26 cellular contexts compared by ENCODE assay signal in the genomic region with DNA sequence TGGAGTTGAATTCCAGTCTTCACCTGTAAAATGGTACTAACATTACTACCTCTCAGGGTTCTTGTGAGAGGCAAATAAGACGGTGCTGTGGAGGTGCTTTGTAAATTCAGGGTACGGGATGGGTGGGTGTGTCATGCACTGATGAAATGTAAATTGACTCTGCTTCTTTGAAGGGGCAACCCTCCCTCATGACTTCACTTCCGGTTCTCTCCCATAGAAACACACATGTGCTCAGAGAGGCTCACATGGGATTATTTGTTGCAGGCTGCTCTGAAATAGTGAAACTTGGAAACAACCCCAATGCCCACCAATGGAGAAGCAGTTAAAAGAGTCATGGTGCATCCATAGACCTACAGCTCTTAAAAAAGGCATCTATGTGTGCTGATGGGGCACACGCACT.
"Had no signal": no experiment of that assay in that cellular context is flagged by ENCODE, and none has a peak within 500 bp of the region (broad histone marks: within the 10 kb centered on the region; RNA-seq: fewer than 3 reads in every experiment).

No MANE protein-coding gene starts in this region.

- H3K4me3 Mint-ChIP-seq: activated CD4-positive, alpha-beta memory T cell treated with anti-CD3 and anti-CD28 coated beads for 36 hours; activated naive CD4-positive, alpha-beta T cell treated with anti-CD3 and anti-CD28 coated beads, Interleukin-2, amount 50 U/mL, for 24 hours; activated naive CD8-positive, alpha-beta T cell treated with anti-CD3 and anti-CD28 coated beads, Interleukin-2, amount 50 U/mL, for 24 hours; activated T-cell treated with anti-CD3 and anti-CD28 coated beads, Interleukin-2, amount 50 U/mL, for 4 hours; activated T-helper 17 cell treated with anti-CD3 and anti-CD28 coated beads, Interleukin-2, amount 50 U/mL, for 72 hours; dendritic cell treated with granulocyte-macrophage colony-stimulating factor and Interleukin-4, amounts not matched to agents 40 ng/mL and 50 ng/mL, for 4 days; nephron; T-helper 1 cell treated with Interleukin-12 subunit alpha and Interleukin-12 subunit beta and Interleukin-4 antibody, amounts not matched to agents 30 μg/mL and 1 μg/mL, for 36 hours had no signal

- H3K27ac ChIP-seq: breast epithelium, esophagus muscularis mucosa, heart right ventricle, parathyroid adenoma, tibial nerve, WERI-Rb-1 had no signal

- H3K4me3 ChIP-seq: breast epithelium, esophagus muscularis mucosa, heart right ventricle, tibial nerve had no signal

- H3K79me2 ChIP-seq: parathyroid adenoma had no signal

- H3K27ac Mint-ChIP-seq: activated CD4-positive, alpha-beta memory T cell treated with anti-CD3 and anti-CD28 coated beads for 36 hours; activated naive CD4-positive, alpha-beta T cell treated with anti-CD3 and anti-CD28 coated beads, Interleukin-2, amount 50 U/mL, for 24 hours; activated naive CD8-positive, alpha-beta T cell treated with anti-CD3 and anti-CD28 coated beads, Interleukin-2, amount 50 U/mL, for 24 hours; activated T-helper 17 cell treated with anti-CD3 and anti-CD28 coated beads, Interleukin-2, amount 50 U/mL, for 72 hours; nephron; T-helper 1 cell treated with Interleukin-12 subunit alpha and Interleukin-12 subunit beta and Interleukin-4 antibody, amounts not matched to agents 30 μg/mL and 1 μg/mL, for 36 hours had no signal

- H2AFZ ChIP-seq: parathyroid adenoma had no signal

- DNase-seq: activated CD4-positive, alpha-beta memory T cell treated with anti-CD3 and anti-CD28 coated beads for 36 hours; activated CD4-positive, alpha-beta T cell treated with anti-CD3 and anti-CD28 coated beads for 48 hours; activated gamma-delta T cell treated with Interleukin-2 at 50 U/mL for 16 hours; activated naive CD8-positive, alpha-beta T cell treated with anti-CD3 and anti-CD28 coated beads, Interleukin-2, amount 50 U/mL, for 24 hours; activated T-cell treated with anti-CD3 and anti-CD28 coated beads, Interleukin-2, amount 50 U/mL, for 4 hours; central memory CD4-positive, alpha-beta T cell; foreskin melanocyte; heart right ventricle; left cardiac atrium; left ventricle myocardium superior; occipital lobe; right cardiac atrium; stimulated activated CD4-positive, alpha-beta T cell treated with anti-CD3 and anti-CD28 coated beads, Interleukin-2, amount 100 ng/mL, for 48 hours; stimulated activated naive CD4-positive, alpha-beta T cell treated with Interleukin-2 at 50 U/mL for 16 hours; T-helper 9 cell; WERI-Rb-1 had no signal

- H3K4me1 Mint-ChIP-seq: activated naive CD4-positive, alpha-beta T cell treated with anti-CD3 and anti-CD28 coated beads, Interleukin-2, amount 50 U/mL, for 24 hours; activated naive CD8-positive, alpha-beta T cell treated with anti-CD3 and anti-CD28 coated beads, Interleukin-2, amount 50 U/mL, for 24 hours; activated T-helper 17 cell treated with anti-CD3 and anti-CD28 coated beads, Interleukin-2, amount 50 U/mL, for 72 hours had no signal

- H3K4me1 ChIP-seq: breast epithelium, parathyroid adenoma had no signal

- H3K36me3 ChIP-seq: breast epithelium, esophagus muscularis mucosa, heart right ventricle, tibial nerve, WERI-Rb-1 had no signal

- H3K9me3 ChIP-seq: breast epithelium, esophagus muscularis mucosa, heart right ventricle, tibial nerve had no signal

- ATAC-seq: activated CD4-positive, CD25-positive, alpha-beta regulatory T cell treated with anti-CD3 and anti-CD28 coated beads, Interleukin-2, amount 50 U/mL, for 24 hours; activated naive CD8-positive, alpha-beta T cell treated with anti-CD3 and anti-CD28 coated beads, Interleukin-2, amount 50 U/mL, for 24 hours; activated T-cell treated with anti-CD3 and anti-CD28 coated beads, Interleukin-2, amount 50 U/mL, for 4 hours; activated T-helper 17 cell treated with anti-CD3 and anti-CD28 coated beads, Interleukin-2, amount 50 U/mL, for 72 hours; heart right ventricle; left cardiac atrium; left ventricle myocardium superior; right cardiac atrium had no signal

- H3K9ac ChIP-seq: parathyroid adenoma had no signal

- H3K36me3 Mint-ChIP-seq: activated CD4-positive, alpha-beta memory T cell treated with anti-CD3 and anti-CD28 coated beads for 36 hours; activated naive CD4-positive, alpha-beta T cell treated with anti-CD3 and anti-CD28 coated beads, Interleukin-2, amount 50 U/mL, for 24 hours had no signal

- H3K9me3 Mint-ChIP-seq: activated CD4-positive, alpha-beta memory T cell treated with anti-CD3 and anti-CD28 coated beads for 36 hours; activated naive CD4-positive, alpha-beta T cell treated with anti-CD3 and anti-CD28 coated beads, Interleukin-2, amount 50 U/mL, for 24 hours; activated naive CD8-positive, alpha-beta T cell treated with anti-CD3 and anti-CD28 coated beads, Interleukin-2, amount 50 U/mL, for 24 hours; activated T-cell treated with anti-CD3 and anti-CD28 coated beads, Interleukin-2, amount 50 U/mL, for 4 hours; activated T-helper 17 cell treated with anti-CD3 and anti-CD28 coated beads, Interleukin-2, amount 50 U/mL, for 72 hours; dendritic cell treated with granulocyte-macrophage colony-stimulating factor and Interleukin-4, amounts not matched to agents 40 ng/mL and 50 ng/mL, for 4 days; nephron; T-helper 1 cell treated with Interleukin-12 subunit alpha and Interleukin-12 subunit beta and Interleukin-4 antibody, amounts not matched to agents 30 μg/mL and 1 μg/mL, for 36 hours had no signal

- H3K27me3 ChIP-seq: breast epithelium had no signal
